In genomic region chr1:154353460-154353904, GRCh38 we compare ENCODE assay signal across 8 cellular contexts. TPM values are rescaled to one million over a fixed set of nuclear protein-coding genes. Genes with fewer than 3 reads are reported as not detected.
DNase-seq lines count a peak whose midpoint lies in the region; ATAC-seq and TF ChIP-seq lines count a peak whose summit lies in the region.

No MANE protein-coding gene starts in this region.

- H3K4me3 Mint-ChIP-seq in mesothelial cell of epicardium, result peak overlapping the region; percentile 76

- H3K27ac Mint-ChIP-seq in mesothelial cell of epicardium, result no peak overlapping the region

- peaks cover 25% of the 10 kb centered on the region for H3K4me1 Mint-ChIP-seq in mesothelial cell of epicardium

- no peaks in the 10 kb centered on the region for H3K27me3 ChIP-seq in dorsolateral prefrontal cortex

- H3K9me3 Mint-ChIP-seq in mesothelial cell of epicardium, result no peaks in the 10 kb centered on the region

- ATAC-seq in HG02840 (IDR thresholded peaks at IDR 0.05; ENCODE audit: low FRiP score, unreplicated experiment), result no peak

- H3K27ac ChIP-seq in dorsolateral prefrontal cortex, result peak overlapping the region in 20 of 59 donors; percentile 1 to 80 (median 58)

- DNase-seq in AML-193 (lab: John Stamatoyannopoulos, UW), result peak; percentile 75 to 78
- peak; percentile 61 for DNase-seq in GM13976 (ENCODE audit: low spot score)
- peak; percentile 62 for DNase-seq in RPMI8226
- no peak for DNase-seq in dorsolateral prefrontal cortex
- no peak for DNase-seq in mesothelial cell of epicardium (ENCODE audit: low spot score in 2 of 2, unreplicated experiment in 2 of 2)
- DNase-seq in NCI-H146 treated with DMSO at 0.1 percent for 48 hours (lab: John Stamatoyannopoulos, UW; ENCODE audit: unreplicated experiment), result no peak
- DNase-seq in anterior cingulate cortex (lab: John Stamatoyannopoulos, UW), result no peak

- peaks cover 9% of the 10 kb centered on the region for H3K36me3 Mint-ChIP-seq in mesothelial cell of epicardium

- in situ Hi-C loops in GM13976 (cut with MboI; ENCODE audit: low sequenced_read_pairs, unreplicated experiment), result no loop called here

- TF ChIP-seq CTCF in GM13976 (IDR thresholded peaks at IDR 0.05; ENCODE audit: borderline replicate concordance, control extremely low read depth, extremely low read depth, insufficient read depth, missing control alignments), result peak; percentile 28
- peak in 13 of 56 donors; percentile 6 to 20 (median 11) for TF ChIP-seq CTCF in dorsolateral prefrontal cortex (IDR thresholded peaks at IDR 0.05 in 54 of 56, conservative IDR thresholded peaks at IDR 0.05 in 2 of 56; ENCODE audit: low read depth in 1 of 56, partially characterized antibody in 56 of 56)
- TF ChIP-seq CTCF in mesothelial cell of epicardium (IDR thresholded peaks at IDR 0.05; ENCODE audit: unreplicated experiment), result no peak

- peaks cover 27% of the 10 kb centered on the region for H3K27me3 Mint-ChIP-seq in mesothelial cell of epicardium (ENCODE audit: low read depth)

- H3K4me3 ChIP-seq in dorsolateral prefrontal cortex, result peak overlapping the region in 47 of 59 donors; percentile 31 to 74 (median 56)

- intact Hi-C loops in dorsolateral prefrontal cortex (cut with DNase I), result no loop called here

RNA-seq across cellular contexts. Expression of gene ATP8B2, which starts 28.2 kb away (rescaled TPM):
- total RNA-seq in dorsolateral prefrontal cortex (10 to 100 TPM; 28.2 to 80.0 (median 45.7) TPM), mesothelial cell of epicardium (37.5 to 38.8 TPM (median 38.6 TPM) in 3 replicates)

RNA-seq across cellular contexts. Expression of gene AQP10, which starts 32.6 kb away (rescaled TPM):
- total RNA-seq in dorsolateral prefrontal cortex (under 1 TPM in 2 of 120 experiments, not detected in 118; 0.29 to 0.30 TPM), mesothelial cell of epicardium (0.57 to 1.00 TPM (median 0.60 TPM) in 3 replicates)

RNA-seq across cellular contexts. Expression of gene IL6R, which starts 51.7 kb away (rescaled TPM):
- total RNA-seq in dorsolateral prefrontal cortex, result 10 to 100 TPM in 86 of 120 experiments, 1 to 10 TPM in 34; 5.2 to 32.5 (median 12.2) TPM
- total RNA-seq in mesothelial cell of epicardium, result 0.78 to 1.2 TPM (median 0.97 TPM) in 3 replicates

Comparison
In these comparisons a context has a peak if more than half of its experiments do, and no peak if none do; other contexts are left out.
1. DNase-seq: peak in AML-193 (2 of 2), GM13976 (single experiment) and RPMI8226 (single experiment); none in dorsolateral prefrontal cortex (0 of 10), mesothelial cell of epicardium (0 of 2), NCI-H146 treated with DMSO at 0.1 percent for 48 hours (single experiment) and anterior cingulate cortex (0 of 58).